In the genomic region with DNA sequence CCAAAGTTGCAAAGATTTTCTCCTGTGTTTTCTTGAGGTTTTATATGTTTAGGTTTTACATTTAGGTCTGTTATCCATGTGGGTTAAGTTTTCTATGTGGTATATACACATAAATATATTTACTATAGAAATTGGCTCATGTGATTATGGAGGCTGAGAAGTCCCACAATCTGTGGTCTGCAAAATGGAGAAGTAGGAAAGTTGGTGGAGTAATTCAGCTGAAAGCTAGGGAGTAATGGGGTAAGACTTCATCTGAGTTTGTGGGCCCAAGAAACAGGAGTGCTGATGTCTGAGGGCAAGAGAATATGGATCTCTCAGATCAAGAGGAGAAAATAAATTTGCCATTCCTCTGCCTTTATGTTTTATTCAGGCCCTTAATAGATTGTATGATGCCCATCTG, we compare ENCODE assay signal across 24 cellular contexts.
"Had no signal": no experiment of that assay in that cellular context is flagged by ENCODE, and none has a peak within 500 bp of the region (broad histone marks: within the 10 kb centered on the region; RNA-seq: fewer than 3 reads in every experiment).

No MANE protein-coding gene starts in this region.

- FAIRE-seq: keratinocyte had no signal

- H3K4me3 ChIP-seq: esophagus squamous epithelium, gastroesophageal sphincter, left ventricle myocardium inferior, lower lobe of right lung, neural progenitor cell, ovary, right atrium auricular region, sigmoid colon, skin epidermis, stomach, thoracic aorta, transverse colon had no signal

- H3K4me1 ChIP-seq: esophagus squamous epithelium, gastroesophageal sphincter, left ventricle myocardium inferior, lower lobe of right lung, neural progenitor cell, right atrium auricular region, sigmoid colon, stomach, transverse colon had no signal

- DNase-seq: esophagus squamous epithelium; foreskin fibroblast; glutamatergic neuron; immature natural killer cell; left cardiac atrium; left ventricle myocardium inferior; lower lobe of right lung; midbrain; nucleus accumbens; ovary; sigmoid colon; stimulated activated CD4-positive, alpha-beta T cell treated with anti-CD3 and anti-CD28 coated beads, Interleukin-2, amount 100 ng/mL, for 24 hours; stimulated activated CD4-positive, alpha-beta T cell treated with anti-CD3 and anti-CD28 coated beads, Interleukin-4, amount 100 ng/mL, for 4 hours; stimulated activated naive CD4-positive, alpha-beta T cell; stomach; substantia nigra; transverse colon had no signal

- H3K27ac ChIP-seq: esophagus squamous epithelium, gastroesophageal sphincter, left ventricle myocardium inferior, lower lobe of right lung, neural progenitor cell, ovary, right atrium auricular region, sigmoid colon, skin epidermis, stomach, thoracic aorta, transverse colon had no signal

- H3K27me3 ChIP-seq: esophagus squamous epithelium, gastroesophageal sphincter, neural progenitor cell, ovary, right atrium auricular region, sigmoid colon, stomach, transverse colon had no signal

- H3K36me3 ChIP-seq: lower lobe of right lung, neural progenitor cell, ovary, right atrium auricular region, thoracic aorta had no signal

- H3K9me3 ChIP-seq: esophagus squamous epithelium, ovary, thoracic aorta, transverse colon had no signal

- ATAC-seq: gastroesophageal sphincter; left cardiac atrium; lower lobe of right lung; natural killer cell treated with Interleukin-12 subunit alpha and Interleukin-12 subunit beta and Interleukin-15 and Interleukin-18, amount 100 ng/mL, for 72 hours had no signal
